ENCODE assay signal across 2 cellular contexts in genomic region chr16:86344586-86344871, GRCh38.
TF ChIP-seq lines count a peak whose summit lies in the region.

No MANE protein-coding gene starts in this region.

TF ChIP-seq in GM23338, 12 proteins besides CTCF, POLR2A, EP300 and RAD21:
- TF ChIP-seq JUNB (IDR thresholded peaks at IDR 0.05; ENCODE audit: unreplicated experiment) (no peak), ZNF114 (CRISPR knock-in tag; IDR thresholded peaks at IDR 0.05) (no peak), POLR2AphosphoS5 (IDR thresholded peaks at IDR 0.05; ENCODE audit: low read depth) (no peak)

TF ChIP-seq in endothelial cell of umbilical vein, 7 proteins besides CTCF, POLR2A, EP300 and RAD21:
- TF ChIP-seq MYC (IDR thresholded peaks at IDR 0.05; ENCODE audit: low read depth, low read length) (no peak), JUN (IDR thresholded peaks at IDR 0.05; ENCODE audit: borderline replicate concordance, insufficient read depth, insufficient read length, low read depth) (no peak), EZH2 (IDR thresholded peaks at IDR 0.05; ENCODE audit: borderline replicate concordance, low read depth, low read length, severe bottlenecking) (no peak), GATA2 (IDR thresholded peaks at IDR 0.05; ENCODE audit: insufficient read depth, insufficient read length, low read depth, low read length) (no peak), FOS (IDR thresholded peaks at IDR 0.05; ENCODE audit: borderline replicate concordance, insufficient read depth, low read length) (no peak), MAX (IDR thresholded peaks at IDR 0.05; ENCODE audit: insufficient read depth, insufficient read length) (no peak)
